In the genomic region with DNA sequence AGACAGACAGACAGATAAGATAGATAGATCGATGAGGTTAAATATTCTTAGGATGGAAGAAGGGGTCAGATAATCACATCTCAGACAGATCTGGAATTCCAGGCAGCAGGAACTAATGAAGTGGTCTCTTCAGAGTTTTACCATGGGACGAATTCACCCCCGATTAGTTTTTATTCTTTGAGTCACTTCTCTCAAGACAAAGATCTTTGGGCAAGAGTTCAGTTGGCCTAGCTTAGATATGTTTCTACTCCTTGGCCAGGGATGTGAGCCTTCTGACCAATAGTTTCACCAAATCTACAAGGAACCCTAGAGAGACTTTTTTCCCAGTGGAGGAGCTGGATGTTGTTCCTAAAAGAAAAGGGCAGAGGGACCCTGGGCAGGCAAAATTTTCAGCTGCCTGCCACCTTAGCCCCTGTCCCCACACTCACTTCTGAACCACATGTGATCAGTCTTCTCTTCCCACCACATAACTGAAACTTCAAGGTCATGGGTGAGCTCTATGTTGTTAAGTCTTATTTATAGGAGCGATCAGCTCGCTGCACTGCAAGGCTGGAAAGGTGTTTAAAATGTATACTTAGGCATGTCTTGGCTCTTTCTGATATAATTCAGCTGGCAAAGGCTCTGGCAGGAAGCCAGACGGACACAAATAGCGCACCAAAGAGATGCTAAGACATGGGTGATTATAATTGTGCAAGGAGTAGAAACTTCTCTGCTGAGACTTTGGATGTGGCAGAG, we compare ENCODE assay signal across 10 cellular contexts.
DNase-seq lines count a peak whose midpoint lies in the region; FAIRE-seq and TF ChIP-seq lines count a peak whose summit lies in the region.
"Had no signal": no experiment of that assay in that cellular context is flagged by ENCODE, and none has a peak within 500 bp of the region (broad histone marks: within the 10 kb centered on the region; RNA-seq: fewer than 3 reads in every experiment).

No MANE protein-coding gene starts in this region.

- TF ChIP-seq CTCF in ascending aorta (IDR thresholded peaks at IDR 0.05) (no peak), retinal pigment epithelial cell (conservative IDR thresholded peaks at IDR 0.05; ENCODE audit: low read depth, low read length) (no peak), progenitor cell of endocrine pancreas (IDR thresholded peaks at IDR 0.05; ENCODE audit: unreplicated experiment) (no peak)

- intact Hi-C loops in ascending aorta (cut with DNase I): no loop called here

- H3K4me2 ChIP-seq in GM23248 (ENCODE audit: unreplicated experiment): peak overlapping the region; percentile 45

- peaks cover 17% of the 10 kb centered on the region; the same call in 1 of the 2 replicates for H3K79me2 ChIP-seq in GM23248 (ENCODE audit: insufficient read depth)

- H4K20me1 ChIP-seq in GM23248 (ENCODE audit: insufficient read depth): no peaks in the 10 kb centered on the region

- no peaks in the 10 kb centered on the region for H3K36me3 Mint-ChIP-seq in progenitor cell of endocrine pancreas (ENCODE audit: insufficient read depth)

- WGBS in GM23248 (ENCODE audit: low coverage in 1 of 2, low lambda C conversion rate in 2 of 2, missing lambda C conversion rate in 2 of 2), 2 experiments: 37 to 41% methylated on average over 7 of the region's 7 CpGs

- H3K4me3 Mint-ChIP-seq in progenitor cell of endocrine pancreas (ENCODE audit: low read depth): no peak overlapping the region
- H3K4me3 Mint-ChIP-seq: activated T-helper 1 cell treated with anti-CD3 and anti-CD28 coated beads, Interleukin-12 subunit alpha, Interleukin-12 subunit beta, Interleukin-2, Interleukin-4 antibody, amounts not matched to agents 30 ng/mL and 10 ng/mL and 1 ng/mL, durations not matched to agents 14 hours and 24 hours and 36 hours had no signal

- H3K9me3 Mint-ChIP-seq in progenitor cell of endocrine pancreas (ENCODE audit: low read depth): no peaks in the 10 kb centered on the region
- H3K9me3 Mint-ChIP-seq: activated T-helper 1 cell treated with anti-CD3 and anti-CD28 coated beads, Interleukin-12 subunit alpha, Interleukin-12 subunit beta, Interleukin-2, Interleukin-4 antibody, amounts not matched to agents 30 ng/mL and 10 ng/mL and 1 ng/mL, durations not matched to agents 14 hours and 24 hours and 36 hours had no signal

- in situ Hi-C loops in GM23248 (cut with MboI): no loop called here

- peaks cover 6% of the 10 kb centered on the region for H3K27me3 Mint-ChIP-seq in progenitor cell of endocrine pancreas

- H3K4me1 Mint-ChIP-seq in progenitor cell of endocrine pancreas (ENCODE audit: low read depth): no peaks in the 10 kb centered on the region

- H3K9ac ChIP-seq in GM23248: peak overlapping the region; percentile 78

- H3K27ac ChIP-seq in GM23248 (peak overlapping the region; percentile 98), ascending aorta (peak overlapping the region; percentile 51 to 63)

- H3K4me1 ChIP-seq in GM23248 (ENCODE audit: insufficient read depth) (peaks cover 44% of the 10 kb centered on the region), ascending aorta (peaks cover 0 to 32% of the 10 kb centered on the region in 2 donors)

- no peaks in the 10 kb centered on the region for H3K9me2 ChIP-seq in GM23248 (ENCODE audit: insufficient read depth)

- peaks cover 46% of the 10 kb centered on the region for H3F3A ChIP-seq in GM23248 (ENCODE audit: insufficient read depth)

- H3K27me3 ChIP-seq in GM23248 (replicated peaks; ENCODE audit: insufficient read depth) (no peaks in the 10 kb centered on the region), ascending aorta (no peaks in the 10 kb centered on the region)

- DNase-seq in GM18507 (ENCODE audit: extremely low spot score, insufficient read length, low read depth): no peak
- DNase-seq in GM23248: peak; percentile 85
- DNase-seq in ascending aorta (ENCODE audit: low spot score in 2 of 2): no peak
- DNase-seq in retinal pigment epithelial cell (ENCODE audit: low read depth): peak; percentile 91
- no peak for DNase-seq in DMS53 treated with DMSO at 0.1 percent for 48 hours (lab: John Stamatoyannopoulos, UW; ENCODE audit: unreplicated experiment)
- DNase-seq in progenitor cell of endocrine pancreas (ENCODE audit: low spot score, unreplicated experiment): no peak
- DNase-seq in activated naive CD4-positive, alpha-beta T cell treated with Interleukin-2 at 50 U/mL for 16 hours: no peak
- no peak for DNase-seq in inferior parietal cortex (ENCODE audit: extremely low spot score)

- no peak overlapping the region for H3K27ac Mint-ChIP-seq in progenitor cell of endocrine pancreas
- H3K27ac Mint-ChIP-seq: activated T-helper 1 cell treated with anti-CD3 and anti-CD28 coated beads, Interleukin-12 subunit alpha, Interleukin-12 subunit beta, Interleukin-2, Interleukin-4 antibody, amounts not matched to agents 30 ng/mL and 10 ng/mL and 1 ng/mL, durations not matched to agents 14 hours and 24 hours and 36 hours had no signal

- FAIRE-seq in GM18507 (lab: Jason Lieb, UNC): peak; percentile 39
- FAIRE-seq: endometrium had no signal

- peak overlapping the region; percentile 3; the same call in 1 of the 2 replicates for H3K4me3 ChIP-seq in GM23248
- no peak overlapping the region for H3K4me3 ChIP-seq in ascending aorta
- no peak overlapping the region for H3K4me3 ChIP-seq in retinal pigment epithelial cell (ENCODE audit: low read length)

- H2AFZ ChIP-seq in GM23248: no peak overlapping the region

- H3K9me3 ChIP-seq in GM23248 (ENCODE audit: low read depth) (no peaks in the 10 kb centered on the region), ascending aorta (no peaks in the 10 kb centered on the region)

- no peaks in the 10 kb centered on the region for H3K36me3 ChIP-seq in GM23248 (ENCODE audit: low read depth)
- no peaks in the 10 kb centered on the region for H3K36me3 ChIP-seq in ascending aorta

Comparison
In these comparisons a context has a peak if more than half of its experiments do, and no peak if none do; other contexts are left out.
1. DNase-seq: peak in GM23248 (single experiment) and retinal pigment epithelial cell (single experiment); none in GM18507 (single experiment), ascending aorta (0 of 2), DMS53 treated with DMSO at 0.1 percent for 48 hours (single experiment), progenitor cell of endocrine pancreas (single experiment), activated naive CD4-positive, alpha-beta T cell treated with Interleukin-2 at 50 U/mL for 16 hours (single experiment) and inferior parietal cortex (single experiment).